Comparison of ENCODE assay signal across 3 cellular contexts in the genomic region with DNA sequence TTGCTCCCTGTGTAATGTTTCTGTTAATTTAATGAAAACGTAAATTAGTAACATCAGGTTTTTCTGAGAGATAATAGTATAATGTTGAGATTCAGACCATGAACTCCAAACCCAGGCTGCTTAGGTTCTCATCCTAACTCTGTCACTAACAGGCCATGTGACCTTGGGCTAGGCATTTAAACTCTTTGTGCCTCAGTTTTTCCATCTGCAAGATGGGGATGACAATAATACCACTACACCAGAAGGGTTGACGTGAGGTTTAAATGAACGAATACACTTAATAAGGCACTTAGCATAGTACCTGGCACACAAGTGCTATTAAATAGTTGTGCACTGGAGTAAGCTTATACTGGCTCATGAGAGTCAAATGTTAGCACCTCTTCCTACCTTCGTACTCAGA.
TF ChIP-seq lines count a peak whose summit lies in the region.

No MANE protein-coding gene starts in this region.

TF ChIP-seq in HepG2, 621 proteins besides CTCF, POLR2A, EP300 and RAD21:
- no peak for TF ChIP-seq BCL6 (CRISPR knock-in tag; IDR thresholded peaks at IDR 0.05)
- TF ChIP-seq HNRNPL (IDR thresholded peaks at IDR 0.05; ENCODE audit: low read depth, low read length), result no peak
- peak; percentile 87 for TF ChIP-seq ZNF629 (CRISPR knock-in tag; conservative IDR thresholded peaks at IDR 0.05)

TF ChIP-seq in K562, 482 proteins besides CTCF, POLR2A, EP300 and RAD21:
- TF ChIP-seq RCOR1 (IDR thresholded peaks at IDR 0.05; ENCODE audit: borderline replicate concordance in 1 of 2, low read depth in 2 of 2, low read length in 2 of 2) (no peak), ZNF445 (CRISPR knock-in tag; IDR thresholded peaks at IDR 0.05; ENCODE audit: low read depth) (no peak), PRMT5 (CRISPR knock-in tag; IDR thresholded peaks at IDR 0.05) (no peak), NCOA2 (IDR thresholded peaks at IDR 0.05; ENCODE audit: partially characterized antibody in 2 of 2) (no peak), KDM1A (IDR thresholded peaks at IDR 0.05) (0 out of 4 replicates have a peak, but pooled peaks of 1 of the 2 experiments have one; percentile 13), PRDM10 (IDR thresholded peaks at IDR 0.05; ENCODE audit: partially characterized antibody) (no peak), RBM25 (IDR thresholded peaks at IDR 0.05; ENCODE audit: low read depth, low read length, severe bottlenecking) (peak; percentile 87), ZNF324 (CRISPR knock-in tag; IDR thresholded peaks at IDR 0.05) (no peak), TBL1XR1 (IDR thresholded peaks at IDR 0.05; ENCODE audit: low read length in 2 of 2) (no peak), U2AF2 (optimal IDR thresholded peaks at IDR 0.05; ENCODE audit: low read depth, low read length) (no peak), CEBPB (tag; IDR thresholded peaks at IDR 0.05) (no peak), BCOR (IDR thresholded peaks at IDR 0.05) (peak; percentile 58; the same call in 1 of the 2 replicates), TCFL5 (CRISPR knock-in tag; conservative IDR thresholded peaks at IDR 0.05) (no peak), ZC3H4 (CRISPR knock-in tag; IDR thresholded peaks at IDR 0.05; ENCODE audit: borderline replicate concordance) (no peak)

TF ChIP-seq in H1, 55 proteins besides CTCF, POLR2A, EP300 and RAD21:
- TF ChIP-seq RNF2 (IDR thresholded peaks at IDR 0.05; ENCODE audit: borderline replicate concordance, low read depth, low read length, missing control alignments, poor library complexity, severe bottlenecking), result no peak
- TF ChIP-seq KDM1A (IDR thresholded peaks at IDR 0.05; ENCODE audit: borderline replicate concordance, low read length), result 0 out of 2 replicates have a peak, but pooled peaks have one; percentile 29
